In genomic region chr2:127411609-127412370, GRCh38 we compare ENCODE assay signal across 1 cellular context.
TF ChIP-seq lines count a peak whose summit lies in the region.

No MANE protein-coding gene starts in this region.

TF ChIP-seq in GM12878, 131 proteins besides CTCF, POLR2A, EP300 and RAD21 (continued from another document):
- TF ChIP-seq ZZZ3 (IDR thresholded peaks at IDR 0.05; ENCODE audit: control insufficient read depth, insufficient read length, low read depth): no peak
- no peak for TF ChIP-seq CREM (IDR thresholded peaks at IDR 0.05; ENCODE audit: low read depth)
- peak; percentile 44; the same call in 1 of the 2 replicates for TF ChIP-seq SPI1 (IDR thresholded peaks at IDR 0.05; ENCODE audit: borderline replicate concordance, insufficient read depth, low read depth, low read length)
- TF ChIP-seq ZNF384 (IDR thresholded peaks at IDR 0.05; ENCODE audit: borderline replicate concordance, low read depth, low read length): no peak
- TF ChIP-seq CEBPZ (IDR thresholded peaks at IDR 0.05; ENCODE audit: low read depth, low read length): no peak
- no peak for TF ChIP-seq PAX5 (IDR thresholded peaks at IDR 0.05; ENCODE audit: borderline replicate concordance, low read depth, low read length)
- TF ChIP-seq KDM1A (IDR thresholded peaks at IDR 0.05; ENCODE audit: borderline replicate concordance): no peak
- TF ChIP-seq GATAD2B (conservative IDR thresholded peaks at IDR 0.05; ENCODE audit: low read depth): no peak
